ENCODE assay signal across 11 cellular contexts in the genomic region with DNA sequence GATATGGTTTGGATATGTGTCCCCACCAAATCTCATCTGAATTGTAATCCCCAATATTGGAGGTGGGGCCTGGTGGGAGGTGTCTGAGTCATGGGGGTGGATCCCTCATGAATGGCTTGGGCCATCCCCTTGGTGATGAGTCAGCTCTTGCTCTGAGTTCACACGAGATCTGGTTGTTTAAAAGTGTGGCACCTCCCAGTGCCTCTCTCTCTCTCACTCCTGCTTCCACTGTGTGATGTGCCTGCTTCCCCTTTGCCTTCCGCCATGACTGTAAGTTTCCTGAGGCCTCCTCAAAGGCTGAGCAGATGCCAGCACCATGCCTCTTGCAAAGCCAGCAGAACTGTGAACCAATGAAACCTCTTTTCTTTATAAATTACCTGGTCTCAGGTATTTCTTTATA. TPM values are rescaled to one million over a fixed set of nuclear protein-coding genes. Genes with fewer than 3 reads are reported as not detected.
A peak's percentile ranks its signal among the peaks of the same experiment; 100 is the strongest.
DNase-seq lines count a peak whose midpoint lies in the region; ATAC-seq lines count a peak whose summit lies in the region.
"Had no signal": no experiment of that assay in that cellular context is flagged by ENCODE, and none has a peak within 500 bp of the region (broad histone marks: within the 10 kb centered on the region; RNA-seq: fewer than 3 reads in every experiment).

No MANE protein-coding gene starts in this region.

- no peaks in the 10 kb centered on the region for H3K36me3 Mint-ChIP-seq in activated naive CD4-positive, alpha-beta T cell treated with anti-CD3 and anti-CD28 coated beads, Interleukin-2, amount 50 U/mL, for 72 hours
- no peaks in the 10 kb centered on the region for H3K36me3 Mint-ChIP-seq in naive thymus-derived CD8-positive, alpha-beta T cell

- POLR2A ChIA-PET in naive thymus-derived CD8-positive, alpha-beta T cell (lab: Charles Lee) = no interaction called here

- peaks cover 0 to 5% (median 0%) of the 10 kb centered on the region in 4 donors for H3K4me1 Mint-ChIP-seq in naive thymus-derived CD8-positive, alpha-beta T cell

- no peak overlapping the region for H3K4me3 Mint-ChIP-seq in naive thymus-derived CD8-positive, alpha-beta T cell

- DNase-seq in Daoy (ENCODE audit: low read depth) (peak; percentile 75), LHCN-M2 (ENCODE audit: low read depth) (peak; percentile 60), NCI-H2081 treated with DMSO at 0.1 percent for 48 hours (lab: John Stamatoyannopoulos, UW) (no peak), SKM-1 treated with dmso at 0.1 percent for 144 hours (lab: John Stamatoyannopoulos, UW; ENCODE audit: unreplicated experiment) (no peak)
- peak in 1 of 2 donors; percentile 35 for DNase-seq in activated naive CD4-positive, alpha-beta T cell treated with anti-CD3 and anti-CD28 coated beads, Interleukin-2, amount 50 U/mL, for 72 hours (ENCODE audit: low spot score in 2 of 2)
- DNase-seq in stimulated activated CD4-positive, alpha-beta T cell treated with anti-CD3 and anti-CD28 coated beads, Interleukin-15, amount 100 ng/mL, for 24 hours = peak; percentile 63
- DNase-seq in naive thymus-derived CD8-positive, alpha-beta T cell = no peak
- DNase-seq: foreskin melanocyte, NCI-H524 had no signal

- ATAC-seq in activated naive CD4-positive, alpha-beta T cell treated with anti-CD3 and anti-CD28 coated beads, Interleukin-2, amount 50 U/mL, for 72 hours = peak; percentile 77 to 89
- ATAC-seq in naive thymus-derived CD8-positive, alpha-beta T cell = no peak
- no peak for ATAC-seq in GM19328 (IDR thresholded peaks at IDR 0.05; ENCODE audit: unreplicated experiment)

- H3K27ac Mint-ChIP-seq in activated naive CD4-positive, alpha-beta T cell treated with anti-CD3 and anti-CD28 coated beads, Interleukin-2, amount 50 U/mL, for 72 hours = peak overlapping the region in 1 of 2 donors; percentile 94
- H3K27ac Mint-ChIP-seq in naive thymus-derived CD8-positive, alpha-beta T cell = peak overlapping the region in 1 of 10 donors; percentile 16

- peaks cover 0 to 6% of the 10 kb centered on the region in 2 donors for H3K9me3 Mint-ChIP-seq in activated naive CD4-positive, alpha-beta T cell treated with anti-CD3 and anti-CD28 coated beads, Interleukin-2, amount 50 U/mL, for 72 hours
- H3K9me3 Mint-ChIP-seq in naive thymus-derived CD8-positive, alpha-beta T cell = no peaks in the 10 kb centered on the region

- peaks cover 0 to 12% (median 5%) of the 10 kb centered on the region in 5 donors for H3K27me3 Mint-ChIP-seq in naive thymus-derived CD8-positive, alpha-beta T cell

RNA-seq across cellular contexts. Expression of gene GCK, which starts 4.8 kb away (rescaled TPM):
- total RNA-seq in Daoy (2014; rRNA removed; shearing (Covaris generic)) = 0.46 TPM in 1 of 2 replicates, not detected in the other
- not detected in 2 replicates for total RNA-seq in LHCN-M2 (2014; rRNA removed)
- polyA plus RNA-seq in LHCN-M2 (2012) = 0.09 TPM
- total RNA-seq in activated naive CD4-positive, alpha-beta T cell treated with anti-CD3 and anti-CD28 coated beads, Interleukin-2, amount 50 U/mL, for 72 hours = 1 to 10 TPM in 1 of 2 donors, under 1 TPM in 1; 0.80 to 1.2 TPM
- total RNA-seq in naive thymus-derived CD8-positive, alpha-beta T cell = 1 to 10 TPM in 1 of 2 experiments, under 1 TPM in 1; 0.58 to 1.2 TPM
- polyA plus RNA-seq in naive thymus-derived CD8-positive, alpha-beta T cell = 1 to 10 TPM in 2 of 3 donors, under 1 TPM in 1; 0.62 to 4.8 (median 1.2) TPM
- total RNA-seq: SK-MEL-5 had no signal

RNA-seq across cellular contexts. Expression of gene YKT6, which starts 6.7 kb away (rescaled TPM):
- 224 and 232 TPM in 2 replicates for total RNA-seq in Daoy (2014; rRNA removed; shearing (Covaris generic))
- total RNA-seq in LHCN-M2 (2014; rRNA removed) = 136 TPM in 2 replicates
- 178 TPM for polyA plus RNA-seq in LHCN-M2 (2012)
- total RNA-seq in activated naive CD4-positive, alpha-beta T cell treated with anti-CD3 and anti-CD28 coated beads, Interleukin-2, amount 50 U/mL, for 72 hours = 10 to 100 TPM; 45.2 to 72.9 TPM
- 10 to 100 TPM; 64.8 to 66.7 TPM for total RNA-seq in naive thymus-derived CD8-positive, alpha-beta T cell
- 10 to 100 TPM; 31.6 to 37.0 (median 34.2) TPM for polyA plus RNA-seq in naive thymus-derived CD8-positive, alpha-beta T cell

RNA-seq across cellular contexts. Expression of gene MYL7, which starts 52.9 kb away (rescaled TPM):
- total RNA-seq in Daoy (2014; rRNA removed; shearing (Covaris generic)) = not detected in 2 replicates
- total RNA-seq in LHCN-M2 (2014; rRNA removed) = not detected in 2 replicates
- not detected for polyA plus RNA-seq in LHCN-M2 (2012)
- total RNA-seq in activated naive CD4-positive, alpha-beta T cell treated with anti-CD3 and anti-CD28 coated beads, Interleukin-2, amount 50 U/mL, for 72 hours = not detected
- total RNA-seq in naive thymus-derived CD8-positive, alpha-beta T cell = not detected
- polyA plus RNA-seq in naive thymus-derived CD8-positive, alpha-beta T cell = not detected
- total RNA-seq: SK-MEL-5 had no signal

Comparison
In these comparisons a context has a peak if more than half of its experiments do, and no peak if none do; other contexts are left out.
1. DNase-seq: peak in Daoy (single experiment), LHCN-M2 (single experiment) and stimulated activated CD4-positive, alpha-beta T cell treated with anti-CD3 and anti-CD28 coated beads, Interleukin-15, amount 100 ng/mL, for 24 hours (single experiment); none in naive thymus-derived CD8-positive, alpha-beta T cell (0 of 10), NCI-H2081 treated with DMSO at 0.1 percent for 48 hours (single experiment) and SKM-1 treated with dmso at 0.1 percent for 144 hours (single experiment).
2. ATAC-seq: peak in activated naive CD4-positive, alpha-beta T cell treated with anti-CD3 and anti-CD28 coated beads, Interleukin-2, amount 50 U/mL, for 72 hours (2 of 2); none in naive thymus-derived CD8-positive, alpha-beta T cell (0 of 2) and GM19328 (single experiment).